Comparison of ENCODE assay signal across 13 cellular contexts in the genomic region with DNA sequence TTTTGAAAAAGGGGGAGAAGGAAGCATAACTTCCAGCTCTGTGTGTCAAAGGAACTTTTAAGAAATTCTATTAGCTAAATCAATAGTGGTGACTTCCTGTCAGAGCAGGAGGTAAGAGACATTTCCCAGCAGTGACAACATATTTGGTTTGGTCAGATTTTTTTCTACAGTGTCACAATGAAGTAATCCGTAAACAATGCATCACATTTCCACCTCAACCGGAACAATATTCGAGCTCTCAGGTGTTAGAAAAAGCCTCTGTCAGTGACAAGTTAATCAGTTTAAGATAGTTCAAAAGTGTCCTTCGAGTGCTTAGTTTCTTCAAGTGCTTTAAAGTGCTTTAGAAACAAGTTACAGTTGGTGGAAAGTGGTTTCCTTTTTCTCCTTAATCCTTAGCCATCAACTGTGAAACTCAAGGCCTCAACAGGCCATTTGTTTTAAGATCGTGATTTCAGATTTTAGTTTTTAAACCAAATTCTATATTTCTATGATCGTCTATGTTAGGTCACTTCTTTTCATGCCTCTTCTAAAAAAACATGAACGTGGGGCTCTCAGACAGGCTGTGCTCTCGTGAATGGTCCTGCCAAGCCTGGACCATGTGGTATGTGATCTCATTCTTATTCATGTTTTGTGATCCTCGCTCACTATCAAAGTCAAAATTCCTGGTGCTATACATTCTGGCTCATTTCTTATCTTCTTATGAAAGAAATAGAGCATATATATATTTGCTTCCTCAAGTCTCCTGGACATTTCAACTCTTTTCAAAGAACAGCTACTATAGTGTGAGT.
DNase-seq lines count a peak whose midpoint lies in the region; ATAC-seq, FAIRE-seq and TF ChIP-seq lines count a peak whose summit lies in the region.
"Had no signal": no experiment of that assay in that cellular context is flagged by ENCODE, and none has a peak within 500 bp of the region (broad histone marks: within the 10 kb centered on the region; RNA-seq: fewer than 3 reads in every experiment).

No MANE protein-coding gene starts in this region.

- 58 to 70% methylated on average over 9 of the region's 9 CpGs for WGBS in lung, 2 donors

- H3K27ac ChIP-seq in lung (ENCODE audit: low read depth in 1 of 2, low read length in 1 of 2): peak overlapping the region in 1 of 2 donors; percentile 59
- no peak overlapping the region for H3K27ac ChIP-seq in right atrium auricular region
- H3K27ac ChIP-seq: HL-60, suprapubic skin had no signal

- no peak for FAIRE-seq in bronchial epithelial cell (lab: Jason Lieb, UNC)

- H4K20me1 ChIP-seq in Loucy (ENCODE audit: insufficient read depth, low read length, poor library complexity, severe bottlenecking): no peaks in the 10 kb centered on the region

- intact Hi-C loops in posterior vena cava (cut with DNase I): no loop called here

- H3K79me2 ChIP-seq in Loucy (ENCODE audit: insufficient read depth, low read length): no peaks in the 10 kb centered on the region

- TF ChIP-seq CTCF in Loucy (conservative IDR thresholded peaks at IDR 0.05; ENCODE audit: low read length): no peak
- no peak for TF ChIP-seq CTCF in bronchial epithelial cell (IDR thresholded peaks at IDR 0.05; ENCODE audit: insufficient read depth, low read length, severe bottlenecking)
- no peak for TF ChIP-seq CTCF in lung (IDR thresholded peaks at IDR 0.05; ENCODE audit: control extremely low read depth, extremely low read depth)
- TF ChIP-seq CTCF in right atrium auricular region (IDR thresholded peaks at IDR 0.05): no peak

- no peak overlapping the region for H3K4me2 ChIP-seq in Loucy (ENCODE audit: low read depth, low read length, poor library complexity, severe bottlenecking)

- H3K4me3 ChIP-seq in Loucy (ENCODE audit: low read length, poor library complexity, severe bottlenecking) (no peak overlapping the region), bronchial epithelial cell (ENCODE audit: low read depth, low read length) (no peak overlapping the region), lung (no peak overlapping the region), right atrium auricular region (no peak overlapping the region)
- H3K4me3 ChIP-seq: suprapubic skin had no signal

- peaks cover 14% of the 10 kb centered on the region for H3K4me1 ChIP-seq in Loucy (ENCODE audit: insufficient read depth, low read length, poor library complexity, severe bottlenecking)
- H3K4me1 ChIP-seq in lung (ENCODE audit: control insufficient read depth in 2 of 2, insufficient read depth in 2 of 2, low read length in 2 of 2): peaks cover 3 to 5% of the 10 kb centered on the region in 2 donors
- peaks cover 0 to 7% of the 10 kb centered on the region in 2 donors for H3K4me1 ChIP-seq in right atrium auricular region

- peak overlapping the region; percentile 19; the same call in 1 of the 2 replicates for H2AFZ ChIP-seq in Loucy (ENCODE audit: low read length)

- peak; percentile 84 for DNase-seq in DMS53 (lab: John Stamatoyannopoulos, UW)
- peak; percentile 81 for DNase-seq in bronchial epithelial cell (ENCODE audit: low read depth)
- DNase-seq in lung (ENCODE audit: low spot score): no peak
- DNase-seq in GDM1 (lab: John Stamatoyannopoulos, UW): no peak
- DNase-seq in posterior vena cava (ENCODE audit: low spot score): no peak
- no peak for DNase-seq in right atrium auricular region (ENCODE audit: low spot score)
- DNase-seq: anterior cingulate cortex; CD4-positive, alpha-beta memory T cell; NCI-H1436 had no signal

- no peaks in the 10 kb centered on the region for H3F3A ChIP-seq in Loucy (ENCODE audit: low read depth)

- H3K9ac ChIP-seq in Loucy (ENCODE audit: low read depth, low read length, poor library complexity, severe bottlenecking): no peak overlapping the region

- H3K9me2 ChIP-seq in Loucy (replicated peaks; ENCODE audit: low read depth, low read length): no peaks in the 10 kb centered on the region

- H3K9me3 ChIP-seq in Loucy (ENCODE audit: insufficient read depth, low read depth, low read length): no peaks in the 10 kb centered on the region
- no peaks in the 10 kb centered on the region for H3K9me3 ChIP-seq in lung (ENCODE audit: control insufficient read depth in 2 of 2, insufficient read depth in 1 of 2, low read length in 1 of 2)
- no peaks in the 10 kb centered on the region for H3K9me3 ChIP-seq in right atrium auricular region
- H3K9me3 ChIP-seq: suprapubic skin had no signal

- H3K27me3 ChIP-seq in Loucy (ENCODE audit: insufficient read depth, low read length, poor library complexity, severe bottlenecking) (no peaks in the 10 kb centered on the region), bronchial epithelial cell (ENCODE audit: control insufficient read depth, insufficient read depth, low read length) (no peaks in the 10 kb centered on the region), lung (ENCODE audit: control insufficient read depth, insufficient read depth) (no peaks in the 10 kb centered on the region), right atrium auricular region (no peaks in the 10 kb centered on the region)
- H3K27me3 ChIP-seq: suprapubic skin had no signal

- no peaks in the 10 kb centered on the region for H3K36me3 ChIP-seq in Loucy (ENCODE audit: insufficient read depth, low read length)
- H3K36me3 ChIP-seq in bronchial epithelial cell (ENCODE audit: control insufficient read depth, insufficient read depth, low read length): no peaks in the 10 kb centered on the region
- no peaks in the 10 kb centered on the region for H3K36me3 ChIP-seq in lung (ENCODE audit: control insufficient read depth in 2 of 2, insufficient read depth in 2 of 2, low read length in 2 of 2)
- no peaks in the 10 kb centered on the region for H3K36me3 ChIP-seq in right atrium auricular region
- H3K36me3 ChIP-seq: suprapubic skin had no signal

- peak; percentile 81 for ATAC-seq in lung (ENCODE audit: insufficient read depth, low FRiP score)
- ATAC-seq in HG03342 (IDR thresholded peaks at IDR 0.05; ENCODE audit: unreplicated experiment): no peak

Comparison
In these comparisons a context has a peak if more than half of its experiments do, and no peak if none do; other contexts are left out.
1. DNase-seq: peak in DMS53 (single experiment) and bronchial epithelial cell (single experiment); none in lung (single experiment), GDM1 (single experiment), posterior vena cava (single experiment) and right atrium auricular region (single experiment).